In the genomic region with DNA sequence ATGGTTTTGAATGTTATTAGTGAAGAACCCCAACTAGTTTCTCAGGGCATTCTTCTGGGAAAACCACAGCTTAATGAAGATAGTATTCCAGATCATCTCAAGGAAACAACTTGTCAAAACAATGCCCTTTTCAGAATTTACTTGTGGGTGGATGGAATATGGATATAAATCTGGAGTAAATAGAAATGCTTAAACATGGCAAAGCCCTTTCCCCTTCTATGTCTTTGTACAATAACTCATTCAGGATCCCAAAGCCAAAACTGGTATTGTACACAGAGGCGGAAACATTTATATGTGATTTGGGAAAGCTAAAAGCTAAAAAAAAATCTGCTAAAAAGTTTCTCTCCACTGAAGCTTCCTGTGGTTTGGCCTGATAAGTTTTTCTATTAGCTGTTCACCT, we compare ENCODE assay signal across 25 cellular contexts. TPM values are rescaled to one million over a fixed set of nuclear protein-coding genes. Genes with fewer than 3 reads are reported as not detected.
DNase-seq lines count a peak whose midpoint lies in the region; ATAC-seq, FAIRE-seq and TF ChIP-seq lines count a peak whose summit lies in the region.
"Had no signal": no experiment of that assay in that cellular context is flagged by ENCODE, and none has a peak within 500 bp of the region (broad histone marks: within the 10 kb centered on the region; RNA-seq: fewer than 3 reads in every experiment).

No MANE protein-coding gene starts in this region.

- DNase-seq in A172 (ENCODE audit: low spot score) (peak; percentile 34), HFF-Myc (ENCODE audit: extremely low read depth, low read depth) (peak; percentile 72), astrocyte of the spinal cord (ENCODE audit: low read depth, low spot score) (peak; percentile 8), foreskin fibroblast (peak; percentile 14 to 31), NCI-H1105 (lab: John Stamatoyannopoulos, UW) (no peak), D721Med (ENCODE audit: insufficient read length, low spot score) (no peak), natural killer cell (no peak), chondrocyte (ENCODE audit: low spot score) (no peak)
- DNase-seq: activated CD4-positive, CD25-positive, alpha-beta regulatory T cell treated with anti-CD3 and anti-CD28 coated beads, Interleukin-2, amount 50 U/mL, for 72 hours; activated T-cell treated with anti-CD3 and anti-CD28 coated beads, Interleukin-2, amount 50 U/mL, for 24 hours; brain microvascular endothelial cell; glutamatergic neuron; left ventricle myocardium superior; NCI-H1436; NCI-H526 treated with DMSO at 0.1 percent for 48 hours; nucleus accumbens; substantia nigra had no signal

- H3K36me3 Mint-ChIP-seq in natural killer cell (no peaks in the 10 kb centered on the region), chondrocyte (ENCODE audit: low read depth) (no peaks in the 10 kb centered on the region)

- H3K27ac Mint-ChIP-seq in natural killer cell, result no peak overlapping the region
- no peak overlapping the region for H3K27ac Mint-ChIP-seq in chondrocyte (ENCODE audit: unreplicated experiment)
- H3K27ac Mint-ChIP-seq: activated naive CD4-positive, alpha-beta T cell treated with anti-CD3 and anti-CD28 coated beads, Interleukin-2, amount 50 U/mL, for 24 hours; activated T-cell treated with anti-CD3 and anti-CD28 coated beads, Interleukin-2, amount 50 U/mL, for 24 hours; dendritic cell treated with granulocyte-macrophage colony-stimulating factor and Interleukin-4, amounts not matched to agents 40 ng/mL and 50 ng/mL, for 4 days had no signal

- H3K27me3 Mint-ChIP-seq in natural killer cell (ENCODE audit: low read depth in 2 of 2) (no peaks in the 10 kb centered on the region), chondrocyte (ENCODE audit: low read depth) (no peaks in the 10 kb centered on the region)
- H3K27me3 Mint-ChIP-seq: activated naive CD4-positive, alpha-beta T cell treated with anti-CD3 and anti-CD28 coated beads, Interleukin-2, amount 50 U/mL, for 24 hours; activated T-cell treated with anti-CD3 and anti-CD28 coated beads, Interleukin-2, amount 50 U/mL, for 24 hours; dendritic cell treated with granulocyte-macrophage colony-stimulating factor and Interleukin-4, amounts not matched to agents 40 ng/mL and 50 ng/mL, for 4 days had no signal

- in situ Hi-C loops in astrocyte of the spinal cord (cut with HindIII; ENCODE audit: low sequenced_read_pairs), result no loop called here

- TF ChIP-seq CTCF in HFF-Myc (IDR thresholded peaks at IDR 0.05; ENCODE audit: low read depth, low read length, missing control alignments) (no peak), astrocyte of the spinal cord (IDR thresholded peaks at IDR 0.05; ENCODE audit: low read depth, low read length) (no peak), foreskin fibroblast (IDR thresholded peaks at IDR 0.05; ENCODE audit: low read depth, low read length) (no peak), D721Med (IDR thresholded peaks at IDR 0.05; ENCODE audit: insufficient read depth, missing control alignments) (no peak), natural killer cell (IDR thresholded peaks at IDR 0.05) (no peak), chondrocyte (IDR thresholded peaks at IDR 0.05) (no peak)

- H3K4me3 Mint-ChIP-seq in natural killer cell, result no peak overlapping the region
- no peak overlapping the region for H3K4me3 Mint-ChIP-seq in chondrocyte (ENCODE audit: unreplicated experiment)
- H3K4me3 Mint-ChIP-seq: activated naive CD4-positive, alpha-beta T cell treated with anti-CD3 and anti-CD28 coated beads, Interleukin-2, amount 50 U/mL, for 24 hours; activated T-cell treated with anti-CD3 and anti-CD28 coated beads, Interleukin-2, amount 50 U/mL, for 24 hours; dendritic cell treated with granulocyte-macrophage colony-stimulating factor and Interleukin-4, amounts not matched to agents 40 ng/mL and 50 ng/mL, for 4 days had no signal

- intact Hi-C loops in natural killer cell (cut with micrococcal nuclease), result no loop called here

- no peak for ATAC-seq in natural killer cell
- ATAC-seq: A549, HepG2 had no signal

- no peak overlapping the region for H3K4me3 ChIP-seq in HFF-Myc (replicated peaks; ENCODE audit: low read depth, low read length)
- no peak overlapping the region for H3K4me3 ChIP-seq in astrocyte of the spinal cord (ENCODE audit: low read depth, low read length)
- no peak overlapping the region for H3K4me3 ChIP-seq in foreskin fibroblast (ENCODE audit: low read depth in 1 of 2, low read length in 2 of 2)
- H3K4me3 ChIP-seq: A549, right atrium auricular region, vagina had no signal

- FAIRE-seq in D721Med (lab: Jason Lieb, UNC), result no peak
- FAIRE-seq: A549, endothelial cell of umbilical vein, GM12892, HepG2 had no signal

- H3K4me1 Mint-ChIP-seq in natural killer cell (peaks cover 8 to 14% of the 10 kb centered on the region in 2 donors), chondrocyte (ENCODE audit: low read depth) (peaks cover 15% of the 10 kb centered on the region)
- H3K4me1 Mint-ChIP-seq: activated naive CD4-positive, alpha-beta T cell treated with anti-CD3 and anti-CD28 coated beads, Interleukin-2, amount 50 U/mL, for 24 hours had no signal

- H3K9me3 Mint-ChIP-seq in natural killer cell, result peaks cover 0 to 2% of the 10 kb centered on the region in 2 donors
- H3K9me3 Mint-ChIP-seq in chondrocyte (ENCODE audit: low read depth), result no peaks in the 10 kb centered on the region
- H3K9me3 Mint-ChIP-seq: activated naive CD4-positive, alpha-beta T cell treated with anti-CD3 and anti-CD28 coated beads, Interleukin-2, amount 50 U/mL, for 24 hours; dendritic cell treated with granulocyte-macrophage colony-stimulating factor and Interleukin-4, amounts not matched to agents 40 ng/mL and 50 ng/mL, for 4 days had no signal

RNA-seq across cellular contexts. Expression of a gene that starts 55.5 kb away (rescaled TPM):
- 22.5 and 29.6 TPM in 2 replicates for total RNA-seq in A172 (2014; rRNA removed; shearing (Covaris generic))
- total RNA-seq in natural killer cell (under 1 TPM; 0.12 to 0.30 (median 0.14) TPM), chondrocyte (103 to 448 TPM (median 423 TPM) in 3 replicates)

Comparison
In these comparisons a context has a peak if more than half of its experiments do, and no peak if none do; other contexts are left out.
1. DNase-seq: peak in A172 (single experiment), HFF-Myc (single experiment), astrocyte of the spinal cord (single experiment) and foreskin fibroblast (2 of 2); none in NCI-H1105 (single experiment), D721Med (single experiment), natural killer cell (single experiment) and chondrocyte (single experiment).
2. RNA of a gene that starts 55.5 kb away (total RNA-seq): 103 to 448 TPM in chondrocyte and 22.5 to 29.6 TPM in A172; 0.12 to 0.30 TPM in natural killer cell; every median in the first group is over 10 times any median in the second.